In genomic region chr10:47233631-47234030, GRCh38 we compare ENCODE assay signal across 21 cellular contexts.
DNase-seq lines count a peak whose midpoint lies in the region; ATAC-seq, FAIRE-seq and TF ChIP-seq lines count a peak whose summit lies in the region.
"Had no signal": no experiment of that assay in that cellular context is flagged by ENCODE, and none has a peak within 500 bp of the region (broad histone marks: within the 10 kb centered on the region; RNA-seq: fewer than 3 reads in every experiment).

No MANE protein-coding gene starts in this region.

- peak; percentile 22 for DNase-seq in activated CD8-positive, alpha-beta memory T cell treated with anti-CD3 and anti-CD28 coated beads, Interleukin-2, amount 10 ng/mL, durations not matched to agents 7 days and 5 days
- DNase-seq in activated CD8-positive, alpha-beta memory T cell treated with anti-CD3 and anti-CD28 coated beads, Interleukin-2, amount 50 U/mL, for 48 hours, result no peak
- DNase-seq in endodermal cell (peak; percentile 17), left ventricle myocardium superior (no peak), neural progenitor cell (ENCODE audit: low spot score) (no peak), T-cell (no peak), RCC 7860 (ENCODE audit: low spot score) (no peak)
- DNase-seq: AML-193; CD4-positive, alpha-beta T cell; GDM1; GM23248; HCEC 1CT had no signal

- H3K27ac Mint-ChIP-seq in activated CD8-positive, alpha-beta memory T cell treated with anti-CD3 and anti-CD28 coated beads, Interleukin-2, amount 10 ng/mL, durations not matched to agents 7 days and 5 days, result no peak overlapping the region
- H3K27ac Mint-ChIP-seq in endodermal cell, result no peak overlapping the region
- H3K27ac Mint-ChIP-seq in neural progenitor cell, result no peak overlapping the region
- H3K27ac Mint-ChIP-seq in T-cell, result no peak overlapping the region
- H3K27ac Mint-ChIP-seq: CD4-positive, alpha-beta T cell had no signal

- H3K79me2 ChIP-seq in neural progenitor cell (ENCODE audit: low read depth), result no peaks in the 10 kb centered on the region

- H3K9ac ChIP-seq in endodermal cell (ENCODE audit: extremely low read depth, low read length, poor library complexity, severe bottlenecking), result no peak overlapping the region
- H3K9ac ChIP-seq in neural progenitor cell, result no peak overlapping the region
- H3K9ac ChIP-seq: GM23248 had no signal

- peaks cover 5% of the 10 kb centered on the region for H3K4me1 ChIP-seq in endodermal cell (ENCODE audit: control insufficient read depth, insufficient read depth, low read length)
- no peaks in the 10 kb centered on the region for H3K4me1 ChIP-seq in neural progenitor cell
- H3K4me1 ChIP-seq: A549, Caco-2 had no signal

- H3K27me3 Mint-ChIP-seq in activated CD8-positive, alpha-beta memory T cell treated with anti-CD3 and anti-CD28 coated beads, Interleukin-2, amount 10 ng/mL, durations not matched to agents 7 days and 5 days, result no peaks in the 10 kb centered on the region
- peaks cover 21% of the 10 kb centered on the region for H3K27me3 Mint-ChIP-seq in endodermal cell (ENCODE audit: insufficient read depth)
- H3K27me3 Mint-ChIP-seq in neural progenitor cell (ENCODE audit: insufficient read depth, low read depth), result no peaks in the 10 kb centered on the region
- no peaks in the 10 kb centered on the region for H3K27me3 Mint-ChIP-seq in T-cell
- H3K27me3 Mint-ChIP-seq: CD4-positive, alpha-beta T cell had no signal

- H3K4me3 Mint-ChIP-seq in activated CD8-positive, alpha-beta memory T cell treated with anti-CD3 and anti-CD28 coated beads, Interleukin-2, amount 10 ng/mL, durations not matched to agents 7 days and 5 days, result no peak overlapping the region
- H3K4me3 Mint-ChIP-seq in endodermal cell (no peak overlapping the region), neural progenitor cell (no peak overlapping the region), T-cell (no peak overlapping the region)
- H3K4me3 Mint-ChIP-seq: CD4-positive, alpha-beta T cell had no signal

- no peak overlapping the region for H3K27ac ChIP-seq in endodermal cell (ENCODE audit: low read depth, low read length)
- H3K27ac ChIP-seq in neural progenitor cell, result no peak overlapping the region
- H3K27ac ChIP-seq: 22Rv1, A549, C4-2B, GM23248 had no signal

- H3K9me3 ChIP-seq in endodermal cell (ENCODE audit: control insufficient read depth, low read length) (peaks cover 6% of the 10 kb centered on the region), neural progenitor cell (ENCODE audit: low read depth) (no peaks in the 10 kb centered on the region)
- H3K9me3 ChIP-seq: A549 had no signal

- intact Hi-C loops in left ventricle myocardium superior (cut with micrococcal nuclease), result no loop called here

- peak overlapping the region; percentile 40 for H2AFZ ChIP-seq in neural progenitor cell (replicated peaks)
- H2AFZ ChIP-seq: GM23248 had no signal

- H3K4me2 ChIP-seq in neural progenitor cell, result no peak overlapping the region
- H3K4me2 ChIP-seq: A549 had no signal

- no peak for FAIRE-seq in RCC 7860 (lab: Jason Lieb, UNC)
- FAIRE-seq: A549, D721Med, GM12892, GM18507, HepG2 had no signal

- CTCF ChIA-PET in activated CD8-positive, alpha-beta memory T cell treated with anti-CD3 and anti-CD28 coated beads, Interleukin-2, amount 10 ng/mL, durations not matched to agents 7 days and 5 days (lab: Charles Lee), result no interaction called here
- CTCF ChIA-PET in T-cell (lab: Charles Lee), result no interaction called here

- H3K4me3 ChIP-seq in endodermal cell (ENCODE audit: low read length) (no peak overlapping the region), neural progenitor cell (no peak overlapping the region)
- H3K4me3 ChIP-seq: A549, GM23248 had no signal

- no peaks in the 10 kb centered on the region for H3K9me3 Mint-ChIP-seq in activated CD8-positive, alpha-beta memory T cell treated with anti-CD3 and anti-CD28 coated beads, Interleukin-2, amount 10 ng/mL, durations not matched to agents 7 days and 5 days (ENCODE audit: low read depth)
- H3K9me3 Mint-ChIP-seq in endodermal cell, result peaks cover 6% of the 10 kb centered on the region
- peaks cover 11% of the 10 kb centered on the region for H3K9me3 Mint-ChIP-seq in neural progenitor cell
- H3K9me3 Mint-ChIP-seq in T-cell, result peaks cover 0 to 4% (median 3%) of the 10 kb centered on the region in 3 donors
- H3K9me3 Mint-ChIP-seq: CD4-positive, alpha-beta T cell had no signal

- H3K27me3 ChIP-seq in endodermal cell (ENCODE audit: control insufficient read depth, insufficient read depth, low read length, poor library complexity, severe bottlenecking) (peaks cover 53% of the 10 kb centered on the region), neural progenitor cell (no peaks in the 10 kb centered on the region)

- TF ChIP-seq CTCF in endodermal cell (conservative IDR thresholded peaks at IDR 0.05), result no peak
- no peak for TF ChIP-seq CTCF in neural progenitor cell (IDR thresholded peaks at IDR 0.05)

- peaks cover 2% of the 10 kb centered on the region for H3K4me1 Mint-ChIP-seq in activated CD8-positive, alpha-beta memory T cell treated with anti-CD3 and anti-CD28 coated beads, Interleukin-2, amount 10 ng/mL, durations not matched to agents 7 days and 5 days
- H3K4me1 Mint-ChIP-seq in endodermal cell (no peaks in the 10 kb centered on the region), neural progenitor cell (no peaks in the 10 kb centered on the region), T-cell (peaks cover 9 to 15% (median 12%) of the 10 kb centered on the region in 3 donors)

- POLR2A ChIA-PET in T-cell (lab: Charles Lee), result no interaction called here

- no peak for ATAC-seq in activated CD8-positive, alpha-beta memory T cell treated with anti-CD3 and anti-CD28 coated beads, Interleukin-2, amount 10 ng/mL, durations not matched to agents 7 days and 5 days
- peak; percentile 77 for ATAC-seq in left ventricle myocardium superior
- no peak for ATAC-seq in T-cell (replicated peaks in 1 of 4)
- no peak for ATAC-seq in HG03159 (IDR thresholded peaks at IDR 0.05; ENCODE audit: unreplicated experiment)
- ATAC-seq: A549, HepG2 had no signal

- H3K36me3 ChIP-seq in endodermal cell (ENCODE audit: control insufficient read depth, insufficient read depth, low read length) (no peaks in the 10 kb centered on the region), neural progenitor cell (no peaks in the 10 kb centered on the region)

- no peaks in the 10 kb centered on the region for H4K20me1 ChIP-seq in neural progenitor cell (ENCODE audit: low read depth)

- H3K36me3 Mint-ChIP-seq in activated CD8-positive, alpha-beta memory T cell treated with anti-CD3 and anti-CD28 coated beads, Interleukin-2, amount 10 ng/mL, durations not matched to agents 7 days and 5 days, result no peaks in the 10 kb centered on the region
- H3K36me3 Mint-ChIP-seq in endodermal cell (ENCODE audit: low read depth), result no peaks in the 10 kb centered on the region
- H3K36me3 Mint-ChIP-seq in neural progenitor cell, result no peaks in the 10 kb centered on the region
- peaks cover 4% of the 10 kb centered on the region for H3K36me3 Mint-ChIP-seq in T-cell

- no peaks in the 10 kb centered on the region for H3F3A ChIP-seq in neural progenitor cell (ENCODE audit: low read depth)

Comparison
In these comparisons a context has a peak if more than half of its experiments do, and no peak if none do; other contexts are left out.
1. DNase-seq: peak in activated CD8-positive, alpha-beta memory T cell treated with anti-CD3 and anti-CD28 coated beads, Interleukin-2, amount 10 ng/mL, durations not matched to agents 7 days and 5 days (single experiment) and endodermal cell (single experiment); none in activated CD8-positive, alpha-beta memory T cell treated with anti-CD3 and anti-CD28 coated beads, Interleukin-2, amount 50 U/mL, for 48 hours (single experiment), left ventricle myocardium superior (single experiment), neural progenitor cell (single experiment), T-cell (0 of 34) and RCC 7860 (single experiment).